1 cellular context compared by ENCODE assay signal in genomic region chr15:75842722-75843617, GRCh38.
TF ChIP-seq lines count a peak whose summit lies in the region.

Gene UBE2Q2 (plus strand): TSS chr15:75843447. CDS start chr15:75843667, 220 bp downstream.

TF ChIP-seq in IMR-90, 13 proteins besides CTCF, POLR2A, EP300 and RAD21 (continued from another document):
- no peak; the same call in 1 of the 2 replicates for TF ChIP-seq USF2 (IDR thresholded peaks at IDR 0.05; ENCODE audit: low read depth, low read length)
- no peak for TF ChIP-seq FOS (IDR thresholded peaks at IDR 0.05; ENCODE audit: low read depth, low read length)
- no peak for TF ChIP-seq SMC3 (IDR thresholded peaks at IDR 0.05; ENCODE audit: low read depth, low read length)
- TF ChIP-seq MAZ (IDR thresholded peaks at IDR 0.05; ENCODE audit: borderline replicate concordance, low read depth, low read length), result peak; percentile 55; the same call in 1 of the 2 replicates
- no peak for TF ChIP-seq RFX5 (IDR thresholded peaks at IDR 0.05; ENCODE audit: low read depth, low read length)
- TF ChIP-seq CEBPB (IDR thresholded peaks at IDR 0.05; ENCODE audit: low read depth, low read length), result no peak
